15 cellular contexts compared by ENCODE assay signal in the genomic region with DNA sequence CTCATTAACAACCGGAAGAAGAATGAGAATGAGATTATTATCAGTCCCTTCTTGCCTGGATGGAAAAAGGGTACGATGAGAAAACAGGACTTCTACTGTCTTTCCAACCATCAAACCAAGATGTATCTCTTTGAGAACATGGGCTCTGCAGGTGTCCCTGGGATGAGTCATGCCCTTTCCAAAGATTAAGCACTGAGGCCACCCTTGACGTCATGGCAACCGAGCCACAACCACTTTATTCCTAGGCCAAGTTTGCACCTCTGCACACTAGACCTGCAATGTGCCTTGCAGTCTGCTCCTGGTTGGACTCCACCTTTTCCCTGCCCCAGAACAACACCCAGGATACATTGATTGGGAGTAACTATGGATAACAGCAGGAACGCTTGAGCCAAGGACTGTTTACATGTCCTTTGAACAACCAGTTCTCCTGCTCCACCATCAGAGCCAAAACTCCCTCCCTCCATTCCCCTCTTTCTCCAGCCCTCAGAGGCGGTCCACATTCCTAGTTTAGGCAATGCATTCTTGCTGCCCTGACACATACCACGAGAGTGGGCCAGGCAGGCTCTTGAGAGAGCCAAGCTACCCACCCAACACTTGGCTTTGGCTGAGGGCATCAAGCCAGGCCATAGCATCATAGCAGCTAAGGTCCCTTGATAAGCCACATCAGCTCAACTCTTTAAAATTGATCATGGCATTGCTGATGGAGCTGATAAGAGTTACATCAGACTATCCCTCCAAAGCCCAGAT.
DNase-seq lines count a peak whose midpoint lies in the region; ATAC-seq and TF ChIP-seq lines count a peak whose summit lies in the region.
"Had no signal": no experiment of that assay in that cellular context is flagged by ENCODE, and none has a peak within 500 bp of the region (broad histone marks: within the 10 kb centered on the region; RNA-seq: fewer than 3 reads in every experiment).

No MANE protein-coding gene starts in this region.

- no peaks in the 10 kb centered on the region for H3F3A ChIP-seq in neural progenitor cell (ENCODE audit: low read depth)

- H3K27ac Mint-ChIP-seq in neural progenitor cell = peak overlapping the region; percentile 47
- H3K27ac Mint-ChIP-seq: activated B cell treated with CpG ODN at 0.5 μM for 24 hours had no signal

- H3K4me1 Mint-ChIP-seq in neural progenitor cell = peaks cover 12% of the 10 kb centered on the region
- H3K4me1 Mint-ChIP-seq: activated B cell treated with CpG ODN at 0.5 μM for 24 hours had no signal

- no peaks in the 10 kb centered on the region for H4K20me1 ChIP-seq in neural progenitor cell (ENCODE audit: low read depth)

- H3K27ac ChIP-seq in neural progenitor cell = no peak overlapping the region
- H3K27ac ChIP-seq: parathyroid adenoma, SJCRH30 had no signal

- H3K27me3 ChIP-seq in neural progenitor cell = no peaks in the 10 kb centered on the region
- H3K27me3 ChIP-seq: SJCRH30 had no signal

- peaks cover 9% of the 10 kb centered on the region for H3K9me3 Mint-ChIP-seq in neural progenitor cell
- H3K9me3 Mint-ChIP-seq: activated B cell treated with CpG ODN at 0.5 μM for 24 hours had no signal

- H3K9me3 ChIP-seq in neural progenitor cell (ENCODE audit: low read depth) = no peaks in the 10 kb centered on the region
- H3K9me3 ChIP-seq: SJCRH30 had no signal

- no peak overlapping the region for H3K4me3 ChIP-seq in neural progenitor cell
- H3K4me3 ChIP-seq: SJCRH30 had no signal

- no peak overlapping the region for H3K9ac ChIP-seq in neural progenitor cell
- H3K9ac ChIP-seq: parathyroid adenoma had no signal

- H3K4me3 Mint-ChIP-seq in neural progenitor cell = no peak overlapping the region
- H3K4me3 Mint-ChIP-seq: activated B cell treated with CpG ODN at 0.5 μM for 24 hours had no signal

- no peaks in the 10 kb centered on the region for H3K79me2 ChIP-seq in neural progenitor cell (ENCODE audit: low read depth)

- DNase-seq in A172 (ENCODE audit: low spot score) (peak; percentile 75), NCI-H226 (peak; percentile 54), fibroblast of the conjunctiva (ENCODE audit: low read depth) (peak; percentile 61), neural progenitor cell (ENCODE audit: low spot score) (no peak), DMS153 (lab: John Stamatoyannopoulos, UW) (no peak), hippocampal formation (lab: John Stamatoyannopoulos, UW) (no peak)
- DNase-seq: activated B cell treated with CpG ODN at 0.5 μM for 24 hours; activated T-cell treated with anti-CD3 and anti-CD28 coated beads, Interleukin-2, amount 50 U/mL, for 48 hours; kidney glomerular epithelial cell; SJCRH30; stimulated activated CD4-positive, alpha-beta T cell treated with anti-CD3 and anti-CD28 coated beads, Interleukin-4, amount 100 ng/mL, for 24 hours; stimulated activated naive CD8-positive, alpha-beta T cell treated with anti-CD3 and anti-CD28 coated beads, Interleukin-15, Interleukin-2, amounts not matched to agents 100 U/mL and 50 U/mL, for 24 hours had no signal

- no peak overlapping the region for H2AFZ ChIP-seq in neural progenitor cell (replicated peaks)
- H2AFZ ChIP-seq: parathyroid adenoma had no signal

- no peaks in the 10 kb centered on the region for H3K27me3 Mint-ChIP-seq in neural progenitor cell (ENCODE audit: insufficient read depth, low read depth)

- no peaks in the 10 kb centered on the region for H3K36me3 Mint-ChIP-seq in neural progenitor cell

- no peak for TF ChIP-seq CTCF in neural progenitor cell (IDR thresholded peaks at IDR 0.05)

- ATAC-seq in GM18873 (IDR thresholded peaks at IDR 0.05; ENCODE audit: low FRiP score, unreplicated experiment) (no peak), GM18502 (IDR thresholded peaks at IDR 0.05; ENCODE audit: poor library complexity, unreplicated experiment) (no peak)
- ATAC-seq: stimulated activated naive CD8-positive, alpha-beta T cell treated with anti-CD3 and anti-CD28 coated beads, Interleukin-15, Interleukin-2, amounts not matched to agents 100 U/mL and 50 U/mL, for 24 hours had no signal

- no peaks in the 10 kb centered on the region for H3K4me1 ChIP-seq in neural progenitor cell

- no peaks in the 10 kb centered on the region for H3K36me3 ChIP-seq in neural progenitor cell
- H3K36me3 ChIP-seq: SJCRH30 had no signal

- H3K4me2 ChIP-seq in neural progenitor cell = no peak overlapping the region

Comparison
In these comparisons a context has a peak if more than half of its experiments do, and no peak if none do; other contexts are left out.
1. DNase-seq: peak in A172 (single experiment), NCI-H226 (single experiment) and fibroblast of the conjunctiva (single experiment); none in neural progenitor cell (single experiment), DMS153 (single experiment) and hippocampal formation (0 of 2).